11 cellular contexts compared by ENCODE assay signal in genomic region chr13:21913010-21913409, GRCh38.
DNase-seq lines count a peak whose midpoint lies in the region; TF ChIP-seq lines count a peak whose summit lies in the region.
"Had no signal": no experiment of that assay in that cellular context is flagged by ENCODE, and none has a peak within 500 bp of the region (broad histone marks: within the 10 kb centered on the region; RNA-seq: fewer than 3 reads in every experiment).

No MANE protein-coding gene starts in this region.

- peak; percentile 35 for TF ChIP-seq CTCF in GM20000 (IDR thresholded peaks at IDR 0.05; ENCODE audit: extremely low read depth, missing control alignments)
- TF ChIP-seq CTCF in glutamatergic neuron (IDR thresholded peaks at IDR 0.05; ENCODE audit: partially characterized antibody, unreplicated experiment): peak; percentile 59
- TF ChIP-seq CTCF in mammary epithelial cell (conservative IDR thresholded peaks at IDR 0.05 in 1 of 2, IDR thresholded peaks at IDR 0.05 in 1 of 2; ENCODE audit: extremely low read depth in 1 of 2, insufficient read depth in 1 of 2, low read depth in 1 of 2, low read length in 2 of 2): no peak
- TF ChIP-seq CTCF in prostate gland (IDR thresholded peaks at IDR 0.05): no peak

- H3K27me3 Mint-ChIP-seq in glutamatergic neuron (ENCODE audit: unreplicated experiment): peaks cover 7% of the 10 kb centered on the region
- H3K27me3 Mint-ChIP-seq: activated B cell treated with CpG ODN at 0.5 μM for 24 hours had no signal

- H4K20me1 ChIP-seq in mammary epithelial cell (ENCODE audit: insufficient read depth, low read length): no peaks in the 10 kb centered on the region

- 58% methylated on average over 7 of the region's 8 CpGs for WGBS in mammary epithelial cell (ENCODE audit: low coverage, missing lambda C conversion rate)
- 76% methylated on average over 8 of the region's 8 CpGs for WGBS in prostate gland

- H3K4me3 ChIP-seq in mammary epithelial cell (replicated peaks in 1 of 3; ENCODE audit: insufficient read depth in 1 of 3, low read depth in 2 of 3, low read length in 3 of 3): no peak overlapping the region
- H3K4me3 ChIP-seq in prostate gland: no peak overlapping the region
- H3K4me3 ChIP-seq: mucosa of descending colon had no signal

- no peak for TF ChIP-seq POLR2A in prostate gland (IDR thresholded peaks at IDR 0.05)

- no peak overlapping the region for H3K4me2 ChIP-seq in mammary epithelial cell (ENCODE audit: insufficient read depth, low read depth, low read length)

- no peak overlapping the region for H2AFZ ChIP-seq in mammary epithelial cell (ENCODE audit: low read depth, low read length)

- dilution Hi-C loops in mammary epithelial cell (cut with HindIII; ENCODE audit: low sequenced_read_pairs): no loop called here

- peaks cover 3% of the 10 kb centered on the region for H3K9me3 Mint-ChIP-seq in glutamatergic neuron (ENCODE audit: unreplicated experiment)
- H3K9me3 Mint-ChIP-seq: activated B cell treated with CpG ODN at 0.5 μM for 24 hours had no signal

- intact Hi-C loops in mammary epithelial cell (cut with micrococcal nuclease): no loop called here
- intact Hi-C loops in prostate gland (cut with DNase I): no loop called here

- CTCF ChIA-PET in mammary epithelial cell (lab: Charles Lee; ENCODE audit: low non-redundant PET): no interaction called here

- no peak overlapping the region for H3K4me3 Mint-ChIP-seq in glutamatergic neuron (ENCODE audit: unreplicated experiment)
- H3K4me3 Mint-ChIP-seq: activated B cell treated with CpG ODN at 0.5 μM for 24 hours had no signal

- H3K4me1 ChIP-seq in mammary epithelial cell (ENCODE audit: insufficient read depth, low read length) (no peaks in the 10 kb centered on the region), prostate gland (replicated peaks) (no peaks in the 10 kb centered on the region)

- DNase-seq in DMS53 (lab: John Stamatoyannopoulos, UW): peak; percentile 92
- DNase-seq in GM20000 (ENCODE audit: low spot score): peak; percentile 47
- DNase-seq in NCI-H748 treated with DMSO at 0.1 percent for 48 hours (lab: John Stamatoyannopoulos, UW): peak; percentile 78
- DNase-seq in glutamatergic neuron: peak; percentile 61
- DNase-seq in mammary epithelial cell: no peak
- no peak for DNase-seq in effector CD8-positive, alpha-beta T cell (lab: John Stamatoyannopoulos, UW)
- DNase-seq in SIG-M5 treated with dmso at 0.1 percent for 504 hours (lab: John Stamatoyannopoulos, UW; ENCODE audit: unreplicated experiment): no peak
- DNase-seq in prostate gland (ENCODE audit: low spot score): no peak
- DNase-seq: activated B cell treated with CpG ODN at 0.5 μM for 24 hours, mucosa of descending colon, NCI-H2081 treated with DMSO at 0.1 percent for 48 hours had no signal

- H3K36me3 ChIP-seq in mammary epithelial cell (ENCODE audit: insufficient read depth, low read length) (no peaks in the 10 kb centered on the region), prostate gland (no peaks in the 10 kb centered on the region)

- peaks cover 9% of the 10 kb centered on the region for H3K4me1 Mint-ChIP-seq in glutamatergic neuron (ENCODE audit: low read depth, unreplicated experiment)
- H3K4me1 Mint-ChIP-seq: activated B cell treated with CpG ODN at 0.5 μM for 24 hours had no signal

- BruUV-seq in mammary epithelial cell (replicated peaks; lab: Mats Ljungman, UMichigan): no TSS peak

- peaks cover 31% of the 10 kb centered on the region for H3K9me3 ChIP-seq in mammary epithelial cell (replicated peaks; ENCODE audit: insufficient read depth, low read length)
- H3K9me3 ChIP-seq in prostate gland: no peaks in the 10 kb centered on the region
- H3K9me3 ChIP-seq: mucosa of descending colon had no signal

- in situ Hi-C loops in mammary epithelial cell (cut with MboI; ENCODE audit: low sequenced_read_pairs in 2 of 2): no loop called here

- H3K27ac ChIP-seq in mammary epithelial cell (ENCODE audit: insufficient read depth, low read depth, low read length) (no peak overlapping the region), prostate gland (no peak overlapping the region)

- no peaks in the 10 kb centered on the region for H3K79me2 ChIP-seq in mammary epithelial cell (ENCODE audit: insufficient read depth, low read length)

- no peak overlapping the region for H3K9ac ChIP-seq in mammary epithelial cell (ENCODE audit: insufficient read depth, low read length)

- no peak overlapping the region for H3K27ac Mint-ChIP-seq in glutamatergic neuron (ENCODE audit: unreplicated experiment)
- H3K27ac Mint-ChIP-seq: activated B cell treated with CpG ODN at 0.5 μM for 24 hours had no signal

- H3K36me3 Mint-ChIP-seq in glutamatergic neuron (ENCODE audit: unreplicated experiment): no peaks in the 10 kb centered on the region

- H3K27me3 ChIP-seq in mammary epithelial cell (ENCODE audit: insufficient read depth, low read length) (no peaks in the 10 kb centered on the region), prostate gland (replicated peaks; ENCODE audit: insufficient read depth) (no peaks in the 10 kb centered on the region)

Comparison
In these comparisons a context has a peak if more than half of its experiments do, and no peak if none do; other contexts are left out.
1. DNase-seq: peak in DMS53 (single experiment), GM20000 (single experiment), NCI-H748 treated with DMSO at 0.1 percent for 48 hours (single experiment) and glutamatergic neuron (single experiment); none in mammary epithelial cell (single experiment), effector CD8-positive, alpha-beta T cell (single experiment), SIG-M5 treated with dmso at 0.1 percent for 504 hours (single experiment) and prostate gland (single experiment).
2. CTCF ChIP-seq: peak in GM20000 (single experiment) and glutamatergic neuron (single experiment); none in mammary epithelial cell (0 of 2) and prostate gland (0 of 4).